In the genomic region with DNA sequence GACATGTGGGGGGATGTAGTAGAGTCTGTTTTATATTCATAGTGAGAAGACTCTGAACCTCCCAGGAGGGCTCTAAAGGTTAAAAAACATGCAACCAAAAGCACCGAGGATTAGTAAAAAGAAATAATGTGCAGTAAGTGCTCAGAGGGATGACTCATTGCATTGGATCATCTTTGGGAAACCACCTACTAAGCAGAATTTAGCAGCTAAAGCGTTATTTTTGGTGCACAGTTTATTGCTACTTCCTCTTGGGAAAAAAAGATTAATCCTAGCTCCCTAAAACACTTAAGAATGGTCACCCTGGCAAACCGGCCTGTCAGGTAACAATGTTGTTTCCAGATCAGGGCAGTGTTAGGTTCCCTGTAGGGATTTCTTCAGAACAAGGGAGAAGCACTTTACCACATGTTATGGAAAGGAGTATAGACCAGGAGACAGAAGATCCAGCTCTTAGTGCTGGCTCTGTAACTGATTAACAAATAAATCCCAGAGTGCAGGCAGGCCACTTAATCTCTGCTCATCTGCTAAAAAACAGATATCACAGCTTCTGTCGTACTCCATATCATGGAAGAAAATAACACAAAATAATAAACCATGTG, we compare ENCODE assay signal across 8 cellular contexts. TPM values are rescaled to one million over a fixed set of nuclear protein-coding genes. Genes with fewer than 3 reads are reported as not detected.
DNase-seq lines count a peak whose midpoint lies in the region; ATAC-seq and TF ChIP-seq lines count a peak whose summit lies in the region.

No MANE protein-coding gene starts in this region.

- intact Hi-C loops in testis (cut with DNase I; ENCODE audit: low total_unique reads) = no loop called here

- TF ChIP-seq POLR2A in testis (IDR thresholded peaks at IDR 0.05) = no peak

- H3K4me3 Mint-ChIP-seq in activated CD4-positive, alpha-beta T cell treated with anti-CD3 and anti-CD28 coated beads, Interleukin-2, amount 10 ng/mL, durations not matched to agents 7 days and 5 days = no peak overlapping the region
- H3K4me3 Mint-ChIP-seq in T-helper 2 cell treated with Interferon-gamma antibody and Interleukin-4, amounts not matched to agents 5 μg/mL and 100 μg/mL, for 36 hours = peak overlapping the region; percentile 60

- H3K4me1 Mint-ChIP-seq in activated CD4-positive, alpha-beta T cell treated with anti-CD3 and anti-CD28 coated beads, Interleukin-2, amount 10 ng/mL, durations not matched to agents 7 days and 5 days = peaks cover 70% of the 10 kb centered on the region
- peaks cover 69% of the 10 kb centered on the region for H3K4me1 Mint-ChIP-seq in T-helper 2 cell treated with Interferon-gamma antibody and Interleukin-4, amounts not matched to agents 5 μg/mL and 100 μg/mL, for 36 hours (ENCODE audit: low read depth)

- H3K27me3 Mint-ChIP-seq in activated CD4-positive, alpha-beta T cell treated with anti-CD3 and anti-CD28 coated beads, Interleukin-2, amount 10 ng/mL, durations not matched to agents 7 days and 5 days = no peaks in the 10 kb centered on the region
- no peaks in the 10 kb centered on the region for H3K27me3 Mint-ChIP-seq in T-helper 2 cell treated with Interferon-gamma antibody and Interleukin-4, amounts not matched to agents 5 μg/mL and 100 μg/mL, for 36 hours (ENCODE audit: low read depth)

- H3K4me3 ChIP-seq in fibroblast of villous mesenchyme (ENCODE audit: low read depth, low read length) (no peak overlapping the region), skeletal muscle tissue (ENCODE audit: low read length in 3 of 3) (no peak overlapping the region), testis (no peak overlapping the region)

- H3K27me3 ChIP-seq in skeletal muscle tissue (ENCODE audit: control insufficient read depth in 3 of 3, insufficient read depth in 3 of 3, low read length in 3 of 3) = no peaks in the 10 kb centered on the region
- H3K27me3 ChIP-seq in testis = no peaks in the 10 kb centered on the region

- POLR2A ChIA-PET in activated CD4-positive, alpha-beta T cell treated with anti-CD3 and anti-CD28 coated beads, Interleukin-2, amount 10 ng/mL, durations not matched to agents 7 days and 5 days (lab: Charles Lee) = no interaction called here

- CTCF ChIA-PET in activated CD4-positive, alpha-beta T cell treated with anti-CD3 and anti-CD28 coated beads, Interleukin-2, amount 10 ng/mL, durations not matched to agents 7 days and 5 days (lab: Charles Lee) = interaction anchor here (0.5 to 0.7 kb wide), 2 partner anchors 15 to 198 kb away, joined by 3 read pairs; no protein-coding TSS in a partner anchor

- DNase-seq in activated CD4-positive, alpha-beta T cell treated with anti-CD3 and anti-CD28 coated beads, Interleukin-2, amount 10 ng/mL, durations not matched to agents 7 days and 5 days = no peak
- no peak for DNase-seq in activated CD4-positive, alpha-beta T cell treated with anti-CD3 and anti-CD28 coated beads, Interleukin-2, amount 50 U/mL, for 48 hours
- peak; percentile 42 for DNase-seq in T-helper 2 cell treated with Interferon-gamma antibody and Interleukin-4, amounts not matched to agents 5 μg/mL and 100 μg/mL, for 36 hours (ENCODE audit: low spot score)
- peak; percentile 86 for DNase-seq in fibroblast of villous mesenchyme (ENCODE audit: low read depth)
- no peak for DNase-seq in testis
- no peak for DNase-seq in NAMALWA (ENCODE audit: low spot score)

- H3K27ac ChIP-seq in skeletal muscle tissue (ENCODE audit: low read depth, low read length) (peak overlapping the region; percentile 31), testis (no peak overlapping the region)

- TF ChIP-seq CTCF in fibroblast of villous mesenchyme (IDR thresholded peaks at IDR 0.05; ENCODE audit: insufficient read depth, low read depth, low read length) = no peak
- TF ChIP-seq CTCF in testis (IDR thresholded peaks at IDR 0.05) = no peak

- peak; percentile 31 for ATAC-seq in HG03342 (IDR thresholded peaks at IDR 0.05; ENCODE audit: unreplicated experiment)

- H3K4me1 ChIP-seq in skeletal muscle tissue (ENCODE audit: control insufficient read depth in 3 of 3, insufficient read depth in 3 of 3, low read length in 3 of 3) (peaks cover 2 to 24% (median 6%) of the 10 kb centered on the region in 3 donors), testis (no peaks in the 10 kb centered on the region)

- peaks cover 38% of the 10 kb centered on the region for H3K36me3 Mint-ChIP-seq in activated CD4-positive, alpha-beta T cell treated with anti-CD3 and anti-CD28 coated beads, Interleukin-2, amount 10 ng/mL, durations not matched to agents 7 days and 5 days (ENCODE audit: low read depth)
- peaks cover 32% of the 10 kb centered on the region for H3K36me3 Mint-ChIP-seq in T-helper 2 cell treated with Interferon-gamma antibody and Interleukin-4, amounts not matched to agents 5 μg/mL and 100 μg/mL, for 36 hours (ENCODE audit: low read depth)

- H3K36me3 ChIP-seq in skeletal muscle tissue (ENCODE audit: control insufficient read depth in 3 of 3, insufficient read depth in 3 of 3, low read length in 3 of 3) (no peaks in the 10 kb centered on the region), testis (ENCODE audit: low read depth, missing control alignments) (no peaks in the 10 kb centered on the region)

- peak overlapping the region; percentile 21 for H3K27ac Mint-ChIP-seq in activated CD4-positive, alpha-beta T cell treated with anti-CD3 and anti-CD28 coated beads, Interleukin-2, amount 10 ng/mL, durations not matched to agents 7 days and 5 days
- H3K27ac Mint-ChIP-seq in T-helper 2 cell treated with Interferon-gamma antibody and Interleukin-4, amounts not matched to agents 5 μg/mL and 100 μg/mL, for 36 hours = peak overlapping the region; percentile 88

- H3K9me3 Mint-ChIP-seq in activated CD4-positive, alpha-beta T cell treated with anti-CD3 and anti-CD28 coated beads, Interleukin-2, amount 10 ng/mL, durations not matched to agents 7 days and 5 days = no peaks in the 10 kb centered on the region
- H3K9me3 Mint-ChIP-seq in T-helper 2 cell treated with Interferon-gamma antibody and Interleukin-4, amounts not matched to agents 5 μg/mL and 100 μg/mL, for 36 hours = peaks cover 4% of the 10 kb centered on the region

- H3K9me3 ChIP-seq in skeletal muscle tissue (ENCODE audit: control insufficient read depth in 3 of 3, low read length in 3 of 3) (no peaks in the 10 kb centered on the region), testis (no peaks in the 10 kb centered on the region)

- no peak overlapping the region for H3K9ac ChIP-seq in skeletal muscle tissue (ENCODE audit: low read depth in 1 of 3, low read length in 3 of 3)

- WGBS in testis, 2 donors = 41 to 54% methylated on average over 4 of the region's 4 CpGs

RNA-seq across cellular contexts. Expression of gene FAM133B, which starts 44.8 kb away (rescaled TPM):
- 10 to 100 TPM; 30.3 to 34.0 TPM for total RNA-seq in activated CD4-positive, alpha-beta T cell treated with anti-CD3 and anti-CD28 coated beads, Interleukin-2, amount 10 ng/mL, durations not matched to agents 7 days and 5 days
- total RNA-seq in fibroblast of villous mesenchyme (16.4 and 26.3 TPM in 2 replicates), skeletal muscle tissue (19.8 TPM), testis (10 to 100 TPM; 20.1 to 24.3 TPM)
- polyA plus RNA-seq in testis (ENCODE audit: insufficient read depth, low read depth, low replicate concordance) = 6.0 TPM

Comparison
In these comparisons a context has a peak if more than half of its experiments do, and no peak if none do; other contexts are left out.
1. DNase-seq: peak in T-helper 2 cell treated with Interferon-gamma antibody and Interleukin-4, amounts not matched to agents 5 μg/mL and 100 μg/mL, for 36 hours (single experiment) and fibroblast of villous mesenchyme (single experiment); none in activated CD4-positive, alpha-beta T cell treated with anti-CD3 and anti-CD28 coated beads, Interleukin-2, amount 10 ng/mL, durations not matched to agents 7 days and 5 days (single experiment), activated CD4-positive, alpha-beta T cell treated with anti-CD3 and anti-CD28 coated beads, Interleukin-2, amount 50 U/mL, for 48 hours (0 of 2), testis (single experiment) and NAMALWA (single experiment).